27 cellular contexts compared by ENCODE assay signal in genomic region chr20:42095221-42095620, GRCh38.
"Had no signal": no experiment of that assay in that cellular context is flagged by ENCODE, and none has a peak within 500 bp of the region (broad histone marks: within the 10 kb centered on the region; RNA-seq: fewer than 3 reads in every experiment).

No MANE protein-coding gene starts in this region.

- H3K27ac ChIP-seq: left ventricle myocardium inferior, neural progenitor cell, neutrophil, parathyroid adenoma, right atrium auricular region, right lobe of liver, tibial nerve, upper lobe of left lung, vagina had no signal

- H3K4me2 ChIP-seq: neural progenitor cell, smooth muscle cell had no signal

- H2AFZ ChIP-seq: neural progenitor cell, parathyroid adenoma had no signal

- H3K4me3 ChIP-seq: left ventricle myocardium inferior, lung, neural progenitor cell, right atrium auricular region, right lobe of liver, smooth muscle cell, tibial nerve, upper lobe of left lung, vagina had no signal

- H3K36me3 ChIP-seq: left ventricle myocardium inferior, neural progenitor cell, neutrophil, right atrium auricular region, right lobe of liver, tibial nerve, upper lobe of left lung, vagina had no signal

- H3K9ac ChIP-seq: neural progenitor cell, parathyroid adenoma had no signal

- H3K4me1 ChIP-seq: left ventricle myocardium inferior, neural progenitor cell, right atrium auricular region, right lobe of liver, tibial nerve, upper lobe of left lung, vagina had no signal

- H3K4me1 Mint-ChIP-seq: naive B cell; natural killer cell; stimulated activated memory B cell treated with anti-CD40 and anti-IgM and Interleukin-4, amounts not matched to agents 10 μg/mL and 1 μg/mL and 100 μg/mL, for 72 hours; stimulated activated naive CD8-positive, alpha-beta T cell treated with anti-CD3 and anti-CD28 coated beads, Interleukin-15, amount 100 ng/mL, for 72 hours had no signal

- H3K4me3 Mint-ChIP-seq: mesothelial cell of epicardium; naive B cell; natural killer cell; nephron progenitor cell; neural progenitor cell; stimulated activated memory B cell treated with anti-CD40 and anti-IgM and Interleukin-4, amounts not matched to agents 10 μg/mL and 1 μg/mL and 100 μg/mL, for 72 hours; stimulated activated naive CD8-positive, alpha-beta T cell treated with anti-CD3 and anti-CD28 coated beads, Interleukin-15, amount 100 ng/mL, for 72 hours had no signal

- H3K79me2 ChIP-seq: parathyroid adenoma had no signal

- H3K9me3 Mint-ChIP-seq: mesothelial cell of epicardium; nephron progenitor cell; neural progenitor cell; stimulated activated memory B cell treated with anti-CD40 and anti-IgM and Interleukin-4, amounts not matched to agents 10 μg/mL and 1 μg/mL and 100 μg/mL, for 72 hours had no signal

- H3K27ac Mint-ChIP-seq: mesothelial cell of epicardium; naive B cell; natural killer cell; nephron progenitor cell; neural progenitor cell; progenitor cell of endocrine pancreas; stimulated activated memory B cell treated with anti-CD40 and anti-IgM and Interleukin-4, amounts not matched to agents 10 μg/mL and 1 μg/mL and 100 μg/mL, for 72 hours; stimulated activated naive CD8-positive, alpha-beta T cell treated with anti-CD3 and anti-CD28 coated beads, Interleukin-15, amount 100 ng/mL, for 72 hours had no signal

- H3K27me3 ChIP-seq: neural progenitor cell, neutrophil, right atrium auricular region, right lobe of liver, tibial nerve, upper lobe of left lung, vagina had no signal

- H3K36me3 Mint-ChIP-seq: mesothelial cell of epicardium; naive B cell; natural killer cell; neural progenitor cell; stimulated activated memory B cell treated with anti-CD40 and anti-IgM and Interleukin-4, amounts not matched to agents 10 μg/mL and 1 μg/mL and 100 μg/mL, for 72 hours had no signal

- H3K9me3 ChIP-seq: left ventricle myocardium inferior, neutrophil, right atrium auricular region, right lobe of liver, tibial nerve, upper lobe of left lung, vagina had no signal

- DNase-seq: islet precursor cell; left ventricle myocardium inferior; mesendoderm; naive B cell; natural killer cell; nephron progenitor cell; occipital lobe; right lobe of liver; stimulated activated CD4-positive, alpha-beta T cell treated with anti-CD3 and anti-CD28 coated beads, Interleukin-1b, Interleukin-23, amount 100 ng/mL, for 48 hours; stimulated activated CD4-positive, alpha-beta T cell treated with anti-CD3 and anti-CD28 coated beads, Interleukin-2, amount 100 ng/mL, for 48 hours; stimulated activated CD4-positive, alpha-beta T cell treated with anti-CD3 and anti-CD28 coated beads, Interleukin-4, amount 100 ng/mL, for 4 hours; stimulated activated CD8-positive, alpha-beta memory T cell treated with anti-CD3 and anti-CD28 coated beads, Interleukin-4, amount 100 ng/mL, for 48 hours; stimulated activated naive CD4-positive, alpha-beta T cell treated with Interleukin-2 at 50 U/mL for 16 hours; stimulated activated naive CD8-positive, alpha-beta T cell treated with anti-CD3 and anti-CD28 coated beads, Interleukin-15, amount 100 ng/mL, for 72 hours; substantia nigra; upper lobe of left lung had no signal
